8 cellular contexts compared by ENCODE assay signal in the genomic region with DNA sequence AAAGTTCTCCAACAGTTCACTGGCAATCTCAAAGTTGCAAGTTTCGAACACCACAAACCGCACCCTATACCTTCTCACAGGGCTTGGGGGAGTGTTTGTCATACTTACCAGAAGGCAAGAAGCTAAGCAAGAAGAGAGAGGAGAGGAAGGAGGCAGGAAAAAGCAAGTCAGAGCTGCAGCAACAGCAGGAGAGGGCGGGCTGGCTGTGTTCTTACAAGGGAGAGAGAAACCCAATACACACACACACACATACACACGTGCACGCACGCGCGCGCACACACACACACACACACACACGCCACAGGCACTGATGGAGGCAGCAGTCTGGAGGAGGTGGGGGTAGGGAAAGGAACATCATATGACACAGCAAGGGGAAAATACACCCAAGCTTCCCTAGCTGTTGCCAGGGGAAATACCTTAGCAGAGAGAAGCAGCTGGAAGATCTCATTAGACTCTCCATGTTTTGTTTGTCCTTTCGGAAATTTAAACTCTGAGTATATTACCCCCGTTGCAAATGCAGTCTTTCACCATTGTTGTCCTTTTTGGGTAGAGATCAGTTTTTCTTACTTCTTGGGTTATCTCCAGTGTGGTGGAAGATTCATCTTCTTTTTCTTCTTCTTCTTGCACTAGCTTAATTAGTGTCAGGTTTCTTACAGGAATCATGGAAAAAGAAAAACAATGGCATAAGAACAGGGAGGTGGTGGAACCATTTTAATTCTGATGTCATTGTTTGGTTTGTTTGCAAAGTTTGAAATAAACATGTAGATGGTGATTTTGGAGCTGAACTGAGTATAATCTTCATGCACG. TPM values are rescaled to one million over a fixed set of nuclear protein-coding genes. Genes with fewer than 3 reads are reported as not detected.
DNase-seq lines count a peak whose midpoint lies in the region; ATAC-seq and TF ChIP-seq lines count a peak whose summit lies in the region.

A gene (minus strand): TSS at position 186 of the 807 bp plus-strand sequence. CDS start 3,099 bp downstream, outside the sequence.

- peak; percentile 13 for TF ChIP-seq CTCF in choroid plexus epithelial cell (conservative IDR thresholded peaks at IDR 0.05; ENCODE audit: low read depth, low read length)

- DNase-seq in M059J (ENCODE audit: low read depth): peak; percentile 92
- peak; percentile 96 for DNase-seq in choroid plexus epithelial cell (ENCODE audit: low read depth)
- DNase-seq in medulla oblongata (ENCODE audit: extremely low spot score): peak; percentile 73
- peak; percentile 52 for DNase-seq in stimulated activated CD8-positive, alpha-beta memory T cell treated with anti-CD3 and anti-CD28 coated beads, Interleukin-12 subunit alpha, Interleukin-12 subunit beta, amount 100 ng/mL, for 24 hours (ENCODE audit: extremely low read depth)
- no peak for DNase-seq in DMS79 treated with DMSO at 0.1 percent for 48 hours (lab: John Stamatoyannopoulos, UW)

- H3K4me3 ChIP-seq in GM08714 (ENCODE audit: low read length): peak within 1 kb of the TSS; percentile 51
- peak within 1 kb of the TSS; percentile 40 for H3K4me3 ChIP-seq in choroid plexus epithelial cell (ENCODE audit: low read depth, low read length)

- ATAC-seq in GM21737 (IDR thresholded peaks at IDR 0.05; ENCODE audit: unreplicated experiment): peak; percentile 67
- peak; percentile 91 to 92 for ATAC-seq in activated CD4-positive, CD25-positive, alpha-beta regulatory T cell treated with anti-CD3 and anti-CD28 coated beads, Interleukin-2, amount 50 U/mL, for 24 hours

RNA-seq across cellular contexts. Expression of the gene that starts here (rescaled TPM):
- total RNA-seq in M059J (2014; rRNA removed; shearing (Covaris generic)): 0.10 and 0.17 TPM in 2 replicates

Comparison
In these comparisons a context has a peak if more than half of its experiments do, and no peak if none do; other contexts are left out.
1. Peak in DNase-seq in M059J; RNA of the gene not detected or under 1 TPM.